Comparison of ENCODE assay signal across 24 cellular contexts in the genomic region with DNA sequence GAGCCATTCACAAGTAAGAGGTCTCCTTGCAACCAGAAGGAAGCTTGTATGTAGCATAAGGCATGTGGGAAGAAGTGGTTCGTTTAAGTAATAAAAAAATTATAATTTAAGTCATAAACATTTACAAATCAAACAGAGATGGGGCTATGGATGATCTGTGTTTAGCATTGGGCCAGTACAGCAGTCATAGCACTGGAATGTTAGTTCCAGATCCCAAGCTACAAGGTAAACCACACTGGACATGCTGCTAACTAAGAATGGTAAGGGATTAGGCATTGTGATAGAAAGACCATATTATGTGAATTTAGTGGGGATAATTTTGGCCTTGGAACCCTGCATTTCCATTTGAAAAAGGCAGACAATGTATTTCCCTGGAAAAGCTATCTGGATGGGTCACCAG.
A peak's percentile ranks its signal among the peaks of the same experiment; 100 is the strongest.
DNase-seq lines count a peak whose midpoint lies in the region; ATAC-seq and TF ChIP-seq lines count a peak whose summit lies in the region.
"Had no signal": no experiment of that assay in that cellular context is flagged by ENCODE, and none has a peak within 500 bp of the region (broad histone marks: within the 10 kb centered on the region; RNA-seq: fewer than 3 reads in every experiment).

No MANE protein-coding gene starts in this region.

- no peak overlapping the region for H3K27ac ChIP-seq in left ventricle myocardium inferior (replicated peaks)
- H3K27ac ChIP-seq: HL-60, SJCRH30 had no signal

- H3K36me3 Mint-ChIP-seq in HFFc6 (ENCODE audit: low read depth) = no peaks in the 10 kb centered on the region

- H3K4me3 Mint-ChIP-seq in HFFc6 = no peak overlapping the region; the same call in 1 of the 2 replicates

- H3K27me3 Mint-ChIP-seq in HFFc6 (ENCODE audit: insufficient read depth) = no peaks in the 10 kb centered on the region

- H3K27ac Mint-ChIP-seq in HFFc6 = peak overlapping the region; percentile 86

- TF ChIP-seq CTCF in left ventricle myocardium inferior (IDR thresholded peaks at IDR 0.05; ENCODE audit: borderline replicate concordance) = no peak
- TF ChIP-seq CTCF in HFFc6 (IDR thresholded peaks at IDR 0.05) = no peak
- TF ChIP-seq CTCF in fibroblast of mammary gland (conservative IDR thresholded peaks at IDR 0.05; ENCODE audit: control insufficient read depth, insufficient read depth, low read depth, low read length) = no peak

- H3K4me1 ChIP-seq in left ventricle myocardium inferior = peaks cover 21% of the 10 kb centered on the region
- H3K4me1 ChIP-seq: HAP-1, SJCRH30 had no signal

- ATAC-seq in Right ventricle myocardium superior (ENCODE audit: poor library complexity) = peak; percentile 16
- ATAC-seq in HG03135 (IDR thresholded peaks at IDR 0.05; ENCODE audit: unreplicated experiment) = no peak
- ATAC-seq: SK-N-SH treated with all-trans-retinoic acid at 6 μM for 48 hours had no signal

- no peaks in the 10 kb centered on the region for H3K9me3 Mint-ChIP-seq in HFFc6

- no peaks in the 10 kb centered on the region for H3K36me3 ChIP-seq in left ventricle myocardium inferior
- H3K36me3 ChIP-seq: HAP-1, SJCRH30 had no signal

- H3K9me3 ChIP-seq in left ventricle myocardium inferior (replicated peaks) = no peaks in the 10 kb centered on the region
- H3K9me3 ChIP-seq: HAP-1, SJCRH30 had no signal

- intact Hi-C loops in Right ventricle myocardium superior (cut with DNase I) = no loop called here
- intact Hi-C loops in left ventricle myocardium inferior (cut with micrococcal nuclease) = no loop called here

- H3K4me3 ChIP-seq in left ventricle myocardium inferior (no peak overlapping the region), fibroblast of mammary gland (ENCODE audit: control insufficient read depth, low read depth, low read length) (no peak overlapping the region)
- H3K4me3 ChIP-seq: HAP-1, SJCRH30 had no signal

- no peak for DNase-seq in Right ventricle myocardium superior
- no peak for DNase-seq in left ventricle myocardium inferior
- peak; percentile 28 for DNase-seq in HFFc6
- peak; percentile 7 for DNase-seq in fibroblast of mammary gland (ENCODE audit: low read depth)
- DNase-seq in lung microvascular endothelial cell (ENCODE audit: low read depth in 2 of 2) = peak; percentile 6 to 31
- no peak for DNase-seq in cerebellar cortex (ENCODE audit: low spot score)
- no peak for DNase-seq in NCI-H1694 (lab: John Stamatoyannopoulos, UW)
- DNase-seq: 8988T, DMS53, GF-D8, GOT3, Karpas-422, NCI-H1092 treated with DMSO at 0.1 percent for 48 hours, NCI-H1436, NCI-H187 treated with DMSO at 0.1 percent for 48 hours, NCI-H2171 treated with DMSO at 0.1 percent for 48 hours, NCI-H345, NCI-H510A treated with DMSO at 0.1 percent for 48 hours, NCI-H748 treated with DMSO at 0.1 percent for 48 hours, SJCRH30 had no signal

- peaks cover 66% of the 10 kb centered on the region for H3K4me1 Mint-ChIP-seq in HFFc6 (ENCODE audit: low read depth)

- H3K27me3 ChIP-seq in left ventricle myocardium inferior (ENCODE audit: low read depth) = no peaks in the 10 kb centered on the region
- H3K27me3 ChIP-seq: SJCRH30 had no signal

Comparison
In these comparisons a context has a peak if more than half of its experiments do, and no peak if none do; other contexts are left out.
1. DNase-seq: peak in HFFc6 (single experiment), fibroblast of mammary gland (single experiment) and lung microvascular endothelial cell (2 of 2); none in Right ventricle myocardium superior (single experiment), left ventricle myocardium inferior (single experiment), cerebellar cortex (single experiment) and NCI-H1694 (single experiment).